In the genomic region with DNA sequence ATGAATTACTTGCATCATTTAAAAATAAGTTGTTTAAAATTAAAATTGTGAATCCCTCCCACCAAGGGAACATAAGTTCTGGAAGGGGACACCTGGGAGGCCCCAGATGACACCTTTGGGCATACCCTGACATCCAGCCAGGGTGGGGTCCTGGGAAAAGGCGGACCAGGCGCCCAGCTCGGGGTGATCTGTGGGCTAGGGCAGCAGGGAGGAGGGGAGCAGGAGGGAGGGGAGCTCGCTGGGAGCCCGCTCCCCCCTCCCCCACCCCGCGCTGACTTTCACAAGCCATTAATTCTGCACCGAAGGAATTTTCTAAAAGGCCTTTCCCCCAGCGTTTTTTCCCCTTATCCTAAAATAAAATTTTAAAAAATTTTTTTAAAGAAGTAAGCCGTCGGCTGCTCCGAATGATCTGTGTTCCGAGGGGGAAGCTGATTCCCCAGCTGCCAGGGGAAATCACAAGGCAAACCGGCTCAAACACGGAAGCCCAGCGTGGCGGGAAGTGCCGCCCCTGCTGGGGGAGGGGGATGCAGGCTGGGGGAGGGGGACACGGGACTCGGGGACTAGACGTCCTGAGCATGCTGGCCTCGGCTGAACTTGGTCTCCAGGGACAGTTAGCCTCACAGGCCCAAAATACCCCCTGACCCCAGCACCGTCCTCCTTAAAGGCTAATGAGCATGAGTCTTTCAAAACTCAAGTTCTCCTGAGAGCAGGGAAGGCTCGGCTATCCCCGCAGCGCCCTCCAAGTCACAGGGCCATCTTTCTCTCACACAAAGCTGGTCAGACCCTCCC, we compare ENCODE assay signal across 10 cellular contexts. TPM values are rescaled to one million over a fixed set of nuclear protein-coding genes. Genes with fewer than 3 reads are reported as not detected.
DNase-seq lines count a peak whose midpoint lies in the region; ATAC-seq, FAIRE-seq and TF ChIP-seq lines count a peak whose summit lies in the region.
"Had no signal": no experiment of that assay in that cellular context is flagged by ENCODE, and none has a peak within 500 bp of the region (broad histone marks: within the 10 kb centered on the region; RNA-seq: fewer than 3 reads in every experiment).

No MANE protein-coding gene starts in this region.

- H3K36me3 ChIP-seq in CD8-positive, alpha-beta T cell (ENCODE audit: insufficient read depth, low read length) = no peaks in the 10 kb centered on the region
- H3K36me3 ChIP-seq in SK-N-MC (ENCODE audit: insufficient read depth, low read length) = no peaks in the 10 kb centered on the region

- H3K4me1 ChIP-seq in CD8-positive, alpha-beta T cell (ENCODE audit: insufficient read depth, low read length) = peaks cover 32% of the 10 kb centered on the region

- H3K27ac ChIP-seq in CD8-positive, alpha-beta T cell (ENCODE audit: low read depth, low read length) = no peak overlapping the region
- H3K27ac ChIP-seq in SK-N-MC = peak overlapping the region; percentile 97

- FAIRE-seq in urothelium cell line (lab: Jason Lieb, UNC) = no peak
- FAIRE-seq: colon had no signal

- no peak overlapping the region for H3K4me3 ChIP-seq in CD8-positive, alpha-beta T cell (ENCODE audit: low read depth, low read length)
- peak overlapping the region; percentile 69 for H3K4me3 ChIP-seq in SK-N-MC

- no peaks in the 10 kb centered on the region for H3K9me3 ChIP-seq in CD8-positive, alpha-beta T cell (ENCODE audit: low read length)
- no peaks in the 10 kb centered on the region for H3K9me3 ChIP-seq in SK-N-MC (ENCODE audit: low read depth, low read length)

- no peaks in the 10 kb centered on the region for H3K27me3 ChIP-seq in CD8-positive, alpha-beta T cell (ENCODE audit: insufficient read depth, low read length)

- H3K36me3 Mint-ChIP-seq in CD8-positive, alpha-beta T cell = no peaks in the 10 kb centered on the region
- peaks cover 7% of the 10 kb centered on the region for H3K36me3 Mint-ChIP-seq in osteocyte (ENCODE audit: unreplicated experiment)

- intact Hi-C loops in CD8-positive, alpha-beta T cell (cut with DNase I, micrococcal nuclease) = loop anchor here in 1 of 2 experiments (1.0 kb wide), 1 partner anchor 13 kb away; no protein-coding TSS in a partner anchor
- intact Hi-C loops in cardiac septum (cut with DNase I) = loop anchor here (2.0 kb wide), 1 partner anchor 14 kb away; a partner anchor contains a TSS

- no peak for DNase-seq in CD8-positive, alpha-beta T cell
- no peak for DNase-seq in SK-N-MC (ENCODE audit: low read depth, low spot score)
- peak; percentile 92 for DNase-seq in cardiac septum (ENCODE audit: low spot score)
- no peak for DNase-seq in osteocyte (ENCODE audit: extremely low spot score, unreplicated experiment)
- no peak for DNase-seq in urothelium cell line (ENCODE audit: low spot score)
- no peak for DNase-seq in stimulated activated CD4-positive, alpha-beta T cell treated with anti-CD3 and anti-CD28 coated beads, Interleukin-1b, Interleukin-23, amount 100 ng/mL, for 48 hours
- no peak for DNase-seq in NCI-H2171 treated with DMSO at 0.1 percent for 48 hours (lab: John Stamatoyannopoulos, UW)

- peak overlapping the region; percentile 49 for H3K27ac Mint-ChIP-seq in CD8-positive, alpha-beta T cell
- peak overlapping the region; percentile 99 for H3K27ac Mint-ChIP-seq in osteocyte (ENCODE audit: unreplicated experiment)

- CTCF ChIA-PET in CD8-positive, alpha-beta T cell (lab: Charles Lee) = interaction anchor here (1.1 to 3.0 kb wide), 4 partner anchors 13 to 35 kb away, joined by 3 to 12 read pairs (median 4); no protein-coding TSS in a partner anchor

- peak overlapping the region; percentile 71 for H3K4me3 Mint-ChIP-seq in CD8-positive, alpha-beta T cell
- H3K4me3 Mint-ChIP-seq in osteocyte (ENCODE audit: unreplicated experiment) = peak overlapping the region; percentile 41

- POLR2A ChIA-PET in CD8-positive, alpha-beta T cell (lab: Charles Lee) = interaction anchor here (1.0 to 6.6 kb wide), 3 partner anchors 14 to 152 kb away, joined by 3 to 62 read pairs (median 3); a partner anchor contains a TSS

- H3K9ac ChIP-seq in SK-N-MC (ENCODE audit: insufficient read length) = peak overlapping the region; percentile 78

- ATAC-seq in CD8-positive, alpha-beta T cell = no peak
- no peak for ATAC-seq in GM21723 (IDR thresholded peaks at IDR 0.05; ENCODE audit: unreplicated experiment)

- peaks cover 2% of the 10 kb centered on the region for H3K27me3 Mint-ChIP-seq in CD8-positive, alpha-beta T cell (ENCODE audit: low read depth)
- H3K27me3 Mint-ChIP-seq in osteocyte (ENCODE audit: unreplicated experiment) = no peaks in the 10 kb centered on the region

- TF ChIP-seq CTCF in CD8-positive, alpha-beta T cell (IDR thresholded peaks at IDR 0.05) = no peak
- TF ChIP-seq CTCF in osteocyte (IDR thresholded peaks at IDR 0.05) = no peak

- H3K4me1 Mint-ChIP-seq in CD8-positive, alpha-beta T cell (ENCODE audit: low read depth) = peaks cover 33% of the 10 kb centered on the region
- H3K4me1 Mint-ChIP-seq in osteocyte (ENCODE audit: unreplicated experiment) = peaks cover 88% of the 10 kb centered on the region

- no peaks in the 10 kb centered on the region for H3K9me3 Mint-ChIP-seq in CD8-positive, alpha-beta T cell
- no peaks in the 10 kb centered on the region for H3K9me3 Mint-ChIP-seq in osteocyte (ENCODE audit: unreplicated experiment)

RNA-seq across cellular contexts. Expression of a gene that starts 13.9 kb away (rescaled TPM):
- 10 to 100 TPM; 84.7 to 96.8 TPM for total RNA-seq in CD8-positive, alpha-beta T cell
- total RNA-seq in cardiac septum = 54.8 TPM
- total RNA-seq in osteocyte = 316 and 358 TPM in 2 replicates

RNA-seq across cellular contexts. Expression of a gene that starts 49.6 kb away (rescaled TPM):
- total RNA-seq in CD8-positive, alpha-beta T cell = not detected
- total RNA-seq in cardiac septum (not detected), osteocyte (not detected in 2 replicates)
- total RNA-seq: M059J had no signal
